10 cellular contexts compared by ENCODE assay signal in genomic region chr7:16619979-16620408, GRCh38. TPM values are rescaled to one million over a fixed set of nuclear protein-coding genes. Genes with fewer than 3 reads are reported as not detected.
A peak's percentile ranks its signal among the peaks of the same experiment; 100 is the strongest.
DNase-seq lines count a peak whose midpoint lies in the region; ATAC-seq and TF ChIP-seq lines count a peak whose summit lies in the region.
"Had no signal": no experiment of that assay in that cellular context is flagged by ENCODE, and none has a peak within 500 bp of the region (broad histone marks: within the 10 kb centered on the region; RNA-seq: fewer than 3 reads in every experiment).

No MANE protein-coding gene starts in this region.

- POLR2A ChIA-PET in MCF 10A (lab: Yijun Ruan, JAX), result interaction anchor here (1.9 kb wide), 1 partner anchor 26 kb away, joined by 8 read pairs; the partner anchor contains the start of genes ANKMY2 and BZW2

- no peaks in the 10 kb centered on the region for H3K9me3 ChIP-seq in breast epithelium

- TF ChIP-seq CTCF in MCF 10A (IDR thresholded peaks at IDR 0.05; ENCODE audit: unreplicated experiment), result no peak
- no peak for TF ChIP-seq CTCF in breast epithelium (IDR thresholded peaks at IDR 0.05)
- TF ChIP-seq CTCF in dorsolateral prefrontal cortex (IDR thresholded peaks at IDR 0.05 in 54 of 56, conservative IDR thresholded peaks at IDR 0.05 in 2 of 56; ENCODE audit: low read depth in 1 of 56, partially characterized antibody in 56 of 56), result no peak

- H3K27me3 Mint-ChIP-seq in MCF 10A (ENCODE audit: insufficient read depth, unreplicated experiment), result no peaks in the 10 kb centered on the region
- no peaks in the 10 kb centered on the region for H3K27me3 Mint-ChIP-seq in stimulated activated memory B cell treated with anti-CD40 and anti-IgM and Interleukin-4, amounts not matched to agents 10 μg/mL and 1 μg/mL and 100 μg/mL, for 72 hours
- H3K27me3 Mint-ChIP-seq: brain had no signal

- intact Hi-C loops in MCF 10A (cut with micrococcal nuclease) (no loop called here), breast epithelium (cut with DNase I; ENCODE audit: low total_unique reads) (no loop called here), dorsolateral prefrontal cortex (cut with DNase I) (loop anchor here in 1 of 2 donors (5.0 kb wide), 1 partner anchor 408 kb away; no protein-coding TSS in a partner anchor)

- no peaks in the 10 kb centered on the region for H3K4me1 ChIP-seq in breast epithelium

- H3K4me3 ChIP-seq in breast epithelium (no peak overlapping the region), dorsolateral prefrontal cortex (no peak overlapping the region)

- DNase-seq in MCF 10A (ENCODE audit: unreplicated experiment) (peak; percentile 7), breast epithelium (ENCODE audit: low spot score in 2 of 2) (no peak), RPMI8226 (peak; percentile 67), dorsolateral prefrontal cortex (no peak), T1000 (lab: John Stamatoyannopoulos, UW) (no peak), NCI-H2196 treated with DMSO at 0.1 percent for 48 hours (lab: John Stamatoyannopoulos, UW; ENCODE audit: unreplicated experiment) (no peak)

- CTCF ChIA-PET in MCF 10A (lab: Yijun Ruan, JAX), result no interaction called here

- no peak overlapping the region for H3K4me3 Mint-ChIP-seq in MCF 10A (ENCODE audit: unreplicated experiment)
- H3K4me3 Mint-ChIP-seq in stimulated activated memory B cell treated with anti-CD40 and anti-IgM and Interleukin-4, amounts not matched to agents 10 μg/mL and 1 μg/mL and 100 μg/mL, for 72 hours, result peak overlapping the region; percentile 0
- H3K4me3 Mint-ChIP-seq: brain had no signal

- peaks cover 10% of the 10 kb centered on the region for H3K9me3 Mint-ChIP-seq in MCF 10A (ENCODE audit: unreplicated experiment)
- no peaks in the 10 kb centered on the region for H3K9me3 Mint-ChIP-seq in stimulated activated memory B cell treated with anti-CD40 and anti-IgM and Interleukin-4, amounts not matched to agents 10 μg/mL and 1 μg/mL and 100 μg/mL, for 72 hours

- peaks cover 40% of the 10 kb centered on the region for H3K36me3 Mint-ChIP-seq in MCF 10A (ENCODE audit: insufficient read depth, unreplicated experiment)
- peaks cover 50% of the 10 kb centered on the region for H3K36me3 Mint-ChIP-seq in stimulated activated memory B cell treated with anti-CD40 and anti-IgM and Interleukin-4, amounts not matched to agents 10 μg/mL and 1 μg/mL and 100 μg/mL, for 72 hours

- peak; percentile 84 for ATAC-seq in HG02763 (IDR thresholded peaks at IDR 0.05; ENCODE audit: unreplicated experiment)
- peak; percentile 94 for ATAC-seq in stimulated activated memory B cell treated with anti-CD40 and anti-IgM and Interleukin-4, amounts not matched to agents 10 μg/mL and 1 μg/mL and 100 μg/mL, for 72 hours

- H3K27ac Mint-ChIP-seq in MCF 10A (ENCODE audit: low read depth, unreplicated experiment), result no peak overlapping the region
- peak overlapping the region; percentile 73 for H3K27ac Mint-ChIP-seq in stimulated activated memory B cell treated with anti-CD40 and anti-IgM and Interleukin-4, amounts not matched to agents 10 μg/mL and 1 μg/mL and 100 μg/mL, for 72 hours

- H3K27me3 ChIP-seq in breast epithelium (no peaks in the 10 kb centered on the region), dorsolateral prefrontal cortex (no peaks in the 10 kb centered on the region)

- no peaks in the 10 kb centered on the region for H3K4me1 Mint-ChIP-seq in MCF 10A (ENCODE audit: insufficient read depth, unreplicated experiment)
- peaks cover 11% of the 10 kb centered on the region for H3K4me1 Mint-ChIP-seq in stimulated activated memory B cell treated with anti-CD40 and anti-IgM and Interleukin-4, amounts not matched to agents 10 μg/mL and 1 μg/mL and 100 μg/mL, for 72 hours

- TF ChIP-seq POLR2A in breast epithelium (IDR thresholded peaks at IDR 0.05), result no peak

- H3K27ac ChIP-seq in breast epithelium (no peak overlapping the region), dorsolateral prefrontal cortex (peak overlapping the region in 2 of 59 donors; percentile 10 to 15)
- H3K27ac ChIP-seq: C4-2B had no signal

- no TSS peak for BruUV-seq in MCF 10A (replicated peaks; lab: Mats Ljungman, UMichigan)

- H3K36me3 ChIP-seq in breast epithelium, result peaks cover 3% of the 10 kb centered on the region

RNA-seq across cellular contexts. Expression of gene ANKMY2, which starts 25.6 kb away (rescaled TPM):
- total RNA-seq in MCF 10A (2022), result 14.3 and 15.3 TPM in 2 replicates
- 10 to 100 TPM; 14.9 to 24.4 (median 18.4) TPM for total RNA-seq in breast epithelium
- total RNA-seq in dorsolateral prefrontal cortex, result 10 to 100 TPM; 19.4 to 57.2 (median 37.9) TPM

RNA-seq across cellular contexts. Expression of gene BZW2, which starts 26.0 kb away (rescaled TPM):
- total RNA-seq in MCF 10A (2022) (41.0 and 85.4 TPM in 2 replicates), breast epithelium (10 to 100 TPM; 55.7 to 68.8 (median 68.2) TPM), dorsolateral prefrontal cortex (10 to 100 TPM; 10.3 to 36.8 (median 24.1) TPM)

Comparison
In these comparisons a context has a peak if more than half of its experiments do, and no peak if none do; other contexts are left out.
1. DNase-seq: peak in MCF 10A (single experiment) and RPMI8226 (single experiment); none in breast epithelium (0 of 2), dorsolateral prefrontal cortex (0 of 10), T1000 (single experiment) and NCI-H2196 treated with DMSO at 0.1 percent for 48 hours (single experiment).